In the genomic region with DNA sequence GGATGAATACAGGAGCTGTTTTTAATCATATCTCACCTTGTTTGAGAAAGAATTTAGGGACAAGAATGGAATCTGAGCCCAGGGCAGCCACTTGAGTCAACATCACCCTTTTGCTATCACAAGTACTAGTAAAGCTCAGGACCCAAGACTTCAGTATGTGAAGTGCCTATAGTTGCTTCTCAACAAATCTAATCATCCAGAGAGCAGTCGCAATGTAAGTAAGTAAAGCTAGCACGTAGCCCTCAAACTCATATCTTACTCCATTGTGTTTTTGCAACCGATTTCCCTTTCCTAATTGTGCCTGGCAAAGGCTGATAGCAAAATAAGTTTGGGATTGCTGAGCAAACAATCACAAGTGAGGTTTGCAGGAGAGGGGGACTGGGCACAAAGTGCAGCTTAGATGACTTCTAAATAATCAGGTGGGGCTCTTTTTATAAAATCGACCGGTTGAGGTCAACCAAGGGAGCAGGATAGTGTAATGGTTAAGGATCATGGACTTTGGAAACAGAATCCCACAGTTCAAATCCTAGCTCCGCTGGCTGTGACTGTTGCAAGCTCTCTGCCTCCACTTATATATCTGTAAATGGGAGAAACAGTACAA, we compare ENCODE assay signal across 1 cellular context.
A peak's percentile ranks its signal among the peaks of the same experiment; 100 is the strongest.
TF ChIP-seq lines count a peak whose summit lies in the region.

No MANE protein-coding gene starts in this region.

TF ChIP-seq in K562, 482 proteins besides CTCF, POLR2A, EP300 and RAD21:
- peak; percentile 41 for TF ChIP-seq CBFA2T3 (IDR thresholded peaks at IDR 0.05)
- TF ChIP-seq PRPF4 (IDR thresholded peaks at IDR 0.05; ENCODE audit: insufficient read depth, low read depth, low read length, poor library complexity, severe bottlenecking) = no peak
